Comparison of ENCODE assay signal across 2 cellular contexts in genomic region chr1:226943927-226944326, GRCh38.
TF ChIP-seq lines count a peak whose summit lies in the region.

No MANE protein-coding gene starts in this region.

TF ChIP-seq in HEK293, 187 proteins besides CTCF, POLR2A, EP300 and RAD21:
- TF ChIP-seq ZNF76 (tag by site-specific recombination; IDR thresholded peaks at IDR 0.05; ENCODE audit: borderline replicate concordance, low read depth) (peak; percentile 21; the same call in 1 of the 2 replicates), ZNF830 (tag by site-specific recombination; IDR thresholded peaks at IDR 0.05; ENCODE audit: low read depth) (no peak), SP2 (tag by site-specific recombination; IDR thresholded peaks at IDR 0.05) (0 out of 2 replicates have a peak, but pooled peaks have one; percentile 17), ZFHX2 (tag by site-specific recombination; conservative IDR thresholded peaks at IDR 0.05) (peak; percentile 77), YY1 (tag by site-specific recombination; IDR thresholded peaks at IDR 0.05) (no peak), EGR2 (tag by site-specific recombination; IDR thresholded peaks at IDR 0.05; ENCODE audit: low read depth) (peak; percentile 50), RBAK (tag by site-specific recombination; IDR thresholded peaks at IDR 0.05) (no peak), YY2 (tag by site-specific recombination; IDR thresholded peaks at IDR 0.05) (peak; percentile 14; the same call in 1 of the 2 replicates), ZNF341 (tag by site-specific recombination; IDR thresholded peaks at IDR 0.05; ENCODE audit: low read depth) (peak; percentile 75), ZIC2 (tag by site-specific recombination; IDR thresholded peaks at IDR 0.05) (peak; percentile 52; the same call in 1 of the 2 replicates), ELK4 (IDR thresholded peaks at IDR 0.05; ENCODE audit: borderline replicate concordance, low read depth, low read length) (no peak), ZNF398 (tag by site-specific recombination; IDR thresholded peaks at IDR 0.05) (peak; percentile 71)
TF ChIP-seq in HEK293: peak in this region for 8.

TF ChIP-seq in H1, 55 proteins besides CTCF, POLR2A, EP300 and RAD21:
- TF ChIP-seq GABPA (IDR thresholded peaks at IDR 0.05; ENCODE audit: borderline replicate concordance, insufficient read depth, low read length) (no peak), KDM1A (IDR thresholded peaks at IDR 0.05; ENCODE audit: borderline replicate concordance, low read length) (no peak), JUND (IDR thresholded peaks at IDR 0.05; ENCODE audit: low read length) (no peak), BACH1 (IDR thresholded peaks at IDR 0.05; ENCODE audit: low read length) (no peak), SP4 (IDR thresholded peaks at IDR 0.05; ENCODE audit: low read length) (no peak), KDM5A (IDR thresholded peaks at IDR 0.05; ENCODE audit: low read length) (no peak), RXRA (IDR thresholded peaks at IDR 0.05; ENCODE audit: insufficient read depth, low read depth, low read length) (no peak), RNF2 (IDR thresholded peaks at IDR 0.05; ENCODE audit: borderline replicate concordance, low read depth, low read length, missing control alignments, poor library complexity, severe bottlenecking) (no peak), E2F6 (IDR thresholded peaks at IDR 0.05) (no peak), POLR2AphosphoS5 (IDR thresholded peaks at IDR 0.05; ENCODE audit: low read depth, low read length) (no peak), NANOG (IDR thresholded peaks at IDR 0.05; ENCODE audit: insufficient read depth, low read depth, low read length, poor library complexity, severe bottlenecking) (no peak), TCF12 (IDR thresholded peaks at IDR 0.05; ENCODE audit: low read depth, low read length) (no peak)
